In genomic region chr1:177687544-177687943, GRCh38 we compare ENCODE assay signal across 8 cellular contexts.
"Had no signal": no experiment of that assay in that cellular context is flagged by ENCODE, and none has a peak within 500 bp of the region (broad histone marks: within the 10 kb centered on the region; RNA-seq: fewer than 3 reads in every experiment).

No MANE protein-coding gene starts in this region.

- ATAC-seq: GM12878 had no signal

- DNase-seq: GDM1, GF-D8 had no signal

- H3K4me3 ChIP-seq: GM12878 had no signal

- FAIRE-seq: G401.6, GM12878, GM12891, GM12892, GM18507, GM19239 had no signal
